20 cellular contexts compared by ENCODE assay signal in the genomic region with DNA sequence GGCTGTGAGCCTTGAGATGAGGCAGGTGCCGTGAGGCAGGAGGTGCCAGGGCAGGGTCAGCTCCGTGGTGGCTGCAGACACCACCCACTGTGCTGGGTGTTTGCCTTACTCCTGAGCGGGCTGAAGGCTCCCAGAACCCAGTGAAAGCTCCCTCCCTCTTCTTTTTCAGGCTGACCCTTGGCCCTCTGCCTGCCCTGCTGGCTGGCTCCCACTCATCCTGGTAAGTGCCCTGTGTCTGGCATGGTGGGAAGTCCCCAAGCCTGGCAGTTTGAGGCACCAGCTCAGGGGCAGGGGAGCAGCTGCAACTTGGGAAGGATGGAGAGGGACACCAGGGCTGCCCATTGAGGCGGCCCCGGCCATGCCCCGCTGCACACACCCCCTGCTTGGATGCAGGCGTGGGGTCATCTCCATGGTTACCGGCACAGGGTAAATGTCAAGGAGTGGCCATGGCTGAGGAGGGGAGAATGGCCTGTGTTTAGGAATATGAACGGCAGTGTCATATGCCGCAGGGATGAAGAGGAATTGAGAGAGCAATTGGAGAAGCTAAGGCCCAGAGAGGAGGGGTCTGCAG. TPM values are rescaled to one million over a fixed set of nuclear protein-coding genes. Genes with fewer than 3 reads are reported as not detected.
DNase-seq lines count a peak whose midpoint lies in the region; ATAC-seq and TF ChIP-seq lines count a peak whose summit lies in the region.
"Had no signal": no experiment of that assay in that cellular context is flagged by ENCODE, and none has a peak within 500 bp of the region (broad histone marks: within the 10 kb centered on the region; RNA-seq: fewer than 3 reads in every experiment).

No MANE protein-coding gene starts in this region.

- no peak overlapping the region for H3K4me3 ChIP-seq in right cardiac atrium (ENCODE audit: low read length)
- H3K4me3 ChIP-seq: SK-N-MC had no signal

- H3K27me3 Mint-ChIP-seq in activated CD4-positive, alpha-beta T cell treated with anti-CD3 and anti-CD28 coated beads, Interleukin-2, amount 10 ng/mL, durations not matched to agents 24 days and 14 days: no peaks in the 10 kb centered on the region
- no peaks in the 10 kb centered on the region for H3K27me3 Mint-ChIP-seq in osteocyte (ENCODE audit: unreplicated experiment)
- H3K27me3 Mint-ChIP-seq: activated CD4-positive, alpha-beta memory T cell treated with anti-CD3 and anti-CD28 coated beads for 36 hours; type B pancreatic cell had no signal

- no peak for TF ChIP-seq CTCF in osteocyte (IDR thresholded peaks at IDR 0.05)

- H3K4me3 Mint-ChIP-seq in activated CD4-positive, alpha-beta T cell treated with anti-CD3 and anti-CD28 coated beads, Interleukin-2, amount 10 ng/mL, durations not matched to agents 24 days and 14 days: no peak overlapping the region
- peak overlapping the region; percentile 22 for H3K4me3 Mint-ChIP-seq in osteocyte (ENCODE audit: unreplicated experiment)
- H3K4me3 Mint-ChIP-seq: activated CD4-positive, alpha-beta memory T cell treated with anti-CD3 and anti-CD28 coated beads for 36 hours; CD8-positive, alpha-beta T cell; type B pancreatic cell had no signal

- WGBS in right cardiac atrium: 73% methylated on average over 10 of the region's 10 CpGs

- H3K4me1 ChIP-seq in right cardiac atrium (ENCODE audit: control insufficient read depth, insufficient read depth, low read length): peaks cover 23% of the 10 kb centered on the region

- DNase-seq in activated CD4-positive, alpha-beta T cell treated with anti-CD3 and anti-CD28 coated beads, Interleukin-2, amount 10 ng/mL, durations not matched to agents 24 days and 14 days: no peak
- DNase-seq in activated CD4-positive, alpha-beta T cell treated with anti-CD3 and anti-CD28 coated beads for 48 hours: no peak
- DNase-seq in NCI-H69 (lab: John Stamatoyannopoulos, UW) (peak; percentile 59), right cardiac atrium (peak in 2 of 3 donors; percentile 63 to 72), osteocyte (ENCODE audit: extremely low spot score, unreplicated experiment) (no peak)
- DNase-seq: 8988T; activated CD4-positive, alpha-beta memory T cell treated with anti-CD3 and anti-CD28 coated beads for 36 hours; activated gamma-delta T cell treated with Interleukin-2 at 50 U/mL for 16 hours; CD8-positive, alpha-beta T cell; erythroblast; HCEC 1CT; mesendoderm; NCI-H1436; NCI-H446 treated with DMSO at 0.1 percent for 48 hours had no signal

- ATAC-seq in right cardiac atrium (no peak), HG03378 (IDR thresholded peaks at IDR 0.05; ENCODE audit: unreplicated experiment) (no peak), GM19351 (IDR thresholded peaks at IDR 0.05; ENCODE audit: unreplicated experiment) (no peak), HG02852 (IDR thresholded peaks at IDR 0.05; ENCODE audit: unreplicated experiment) (no peak)
- ATAC-seq: CD8-positive, alpha-beta T cell had no signal

- intact Hi-C loops in activated CD4-positive, alpha-beta T cell treated with anti-CD3 and anti-CD28 coated beads, Interleukin-2, amount 10 ng/mL, durations not matched to agents 24 days and 14 days (cut with micrococcal nuclease): loop anchor here (5.0 kb wide), 1 partner anchor 128 kb away; no protein-coding TSS in a partner anchor
- intact Hi-C loops in right cardiac atrium (cut with DNase I): loop anchor here in 1 of 4 donors (10.0 kb wide), 1 partner anchor 45 kb away; no protein-coding TSS in a partner anchor

- H3K9me3 Mint-ChIP-seq in activated CD4-positive, alpha-beta T cell treated with anti-CD3 and anti-CD28 coated beads, Interleukin-2, amount 10 ng/mL, durations not matched to agents 24 days and 14 days: no peaks in the 10 kb centered on the region
- no peaks in the 10 kb centered on the region for H3K9me3 Mint-ChIP-seq in osteocyte (ENCODE audit: unreplicated experiment)
- H3K9me3 Mint-ChIP-seq: activated CD4-positive, alpha-beta memory T cell treated with anti-CD3 and anti-CD28 coated beads for 36 hours; CD8-positive, alpha-beta T cell; type B pancreatic cell had no signal

- H3K4me1 Mint-ChIP-seq in activated CD4-positive, alpha-beta T cell treated with anti-CD3 and anti-CD28 coated beads, Interleukin-2, amount 10 ng/mL, durations not matched to agents 24 days and 14 days: peaks cover 35% of the 10 kb centered on the region
- peaks cover 65% of the 10 kb centered on the region for H3K4me1 Mint-ChIP-seq in osteocyte (ENCODE audit: unreplicated experiment)

- H3K27ac ChIP-seq in right cardiac atrium (ENCODE audit: low read length): no peak overlapping the region
- H3K27ac ChIP-seq: KMS-11, SK-N-MC had no signal

- H3K27ac Mint-ChIP-seq in activated CD4-positive, alpha-beta T cell treated with anti-CD3 and anti-CD28 coated beads, Interleukin-2, amount 10 ng/mL, durations not matched to agents 24 days and 14 days: peak overlapping the region; percentile 40
- H3K27ac Mint-ChIP-seq in osteocyte (ENCODE audit: unreplicated experiment): peak overlapping the region; percentile 62
- H3K27ac Mint-ChIP-seq: activated CD4-positive, alpha-beta memory T cell treated with anti-CD3 and anti-CD28 coated beads for 36 hours; CD8-positive, alpha-beta T cell; type B pancreatic cell had no signal

- H3K9me3 ChIP-seq in right cardiac atrium (ENCODE audit: control insufficient read depth, low read length): no peaks in the 10 kb centered on the region

- H3K27me3 ChIP-seq in right cardiac atrium (ENCODE audit: control insufficient read depth, insufficient read depth): no peaks in the 10 kb centered on the region

- H3K36me3 Mint-ChIP-seq in activated CD4-positive, alpha-beta T cell treated with anti-CD3 and anti-CD28 coated beads, Interleukin-2, amount 10 ng/mL, durations not matched to agents 24 days and 14 days (ENCODE audit: low read depth): peaks cover 15% of the 10 kb centered on the region
- H3K36me3 Mint-ChIP-seq in osteocyte (ENCODE audit: unreplicated experiment): peaks cover 15% of the 10 kb centered on the region
- H3K36me3 Mint-ChIP-seq: type B pancreatic cell had no signal

RNA-seq across cellular contexts. Expression of gene SH3BP2, which starts 16.8 kb away (rescaled TPM):
- total RNA-seq in activated CD4-positive, alpha-beta T cell treated with anti-CD3 and anti-CD28 coated beads, Interleukin-2, amount 10 ng/mL, durations not matched to agents 24 days and 14 days: 83.9 and 88.5 TPM in 2 replicates
- total RNA-seq in right cardiac atrium (10 to 100 TPM; 20.5 to 28.8 (median 26.3) TPM), osteocyte (105 and 110 TPM in 2 replicates)
- 21.7 TPM for polyA plus RNA-seq in right cardiac atrium

RNA-seq across cellular contexts. Expression of gene ADD1, which starts 33.9 kb away (rescaled TPM):
- total RNA-seq in activated CD4-positive, alpha-beta T cell treated with anti-CD3 and anti-CD28 coated beads, Interleukin-2, amount 10 ng/mL, durations not matched to agents 24 days and 14 days: 187 and 198 TPM in 2 replicates
- 100 to 1,000 TPM; 215 to 256 (median 236) TPM for total RNA-seq in right cardiac atrium
- polyA plus RNA-seq in right cardiac atrium: 207 TPM
- 273 and 274 TPM in 2 replicates for total RNA-seq in osteocyte

RNA-seq across cellular contexts. Expression of gene TNIP2, which starts 53.6 kb away (rescaled TPM):
- 98.7 and 99.6 TPM in 2 replicates for total RNA-seq in activated CD4-positive, alpha-beta T cell treated with anti-CD3 and anti-CD28 coated beads, Interleukin-2, amount 10 ng/mL, durations not matched to agents 24 days and 14 days
- total RNA-seq in right cardiac atrium (10 to 100 TPM; 20.2 to 28.0 (median 24.6) TPM), osteocyte (32.7 and 34.0 TPM in 2 replicates)
- polyA plus RNA-seq in right cardiac atrium: 24.9 TPM

Comparison
In these comparisons a context has a peak if more than half of its experiments do, and no peak if none do; other contexts are left out.
1. DNase-seq: peak in NCI-H69 (single experiment) and right cardiac atrium (2 of 3); none in activated CD4-positive, alpha-beta T cell treated with anti-CD3 and anti-CD28 coated beads, Interleukin-2, amount 10 ng/mL, durations not matched to agents 24 days and 14 days (single experiment), activated CD4-positive, alpha-beta T cell treated with anti-CD3 and anti-CD28 coated beads for 48 hours (single experiment) and osteocyte (single experiment).